9 cellular contexts compared by ENCODE assay signal in genomic region chr12:100733817-100734593, GRCh38.
A peak's percentile ranks its signal among the peaks of the same experiment; 100 is the strongest.
DNase-seq lines count a peak whose midpoint lies in the region; ATAC-seq and TF ChIP-seq lines count a peak whose summit lies in the region.
"Had no signal": no experiment of that assay in that cellular context is flagged by ENCODE, and none has a peak within 500 bp of the region (broad histone marks: within the 10 kb centered on the region; RNA-seq: fewer than 3 reads in every experiment).

No MANE protein-coding gene starts in this region.

- no peaks in the 10 kb centered on the region for H3K79me2 ChIP-seq in DOHH2 (ENCODE audit: control insufficient read depth, low read length)

- H3K4me2 ChIP-seq in DOHH2 (ENCODE audit: low read length) = no peak overlapping the region

- intact Hi-C loops in left lung (cut with DNase I) = no loop called here

- no peaks in the 10 kb centered on the region for H3K9me3 ChIP-seq in DOHH2 (ENCODE audit: control insufficient read depth, insufficient read depth, low read length)
- H3K9me3 ChIP-seq in adipocyte (ENCODE audit: control insufficient read depth, low read length) = no peaks in the 10 kb centered on the region
- no peaks in the 10 kb centered on the region for H3K9me3 ChIP-seq in left lung
- no peaks in the 10 kb centered on the region for H3K9me3 ChIP-seq in MG63
- H3K9me3 ChIP-seq: SJSA1 had no signal

- no peaks in the 10 kb centered on the region for H3K36me3 ChIP-seq in DOHH2 (ENCODE audit: control insufficient read depth, low read length)
- H3K36me3 ChIP-seq in adipocyte (ENCODE audit: control insufficient read depth, insufficient read depth, low read length, severe bottlenecking) = no peaks in the 10 kb centered on the region
- no peaks in the 10 kb centered on the region for H3K36me3 ChIP-seq in left lung
- no peaks in the 10 kb centered on the region for H3K36me3 ChIP-seq in MG63
- H3K36me3 ChIP-seq: SJSA1 had no signal

- no peaks in the 10 kb centered on the region for H4K20me1 ChIP-seq in DOHH2 (ENCODE audit: control insufficient read depth, insufficient read depth, low read depth, low read length)

- H3F3A ChIP-seq in DOHH2 (ENCODE audit: control insufficient read depth, insufficient read depth) = no peaks in the 10 kb centered on the region

- H3K4me1 ChIP-seq in DOHH2 (ENCODE audit: control insufficient read depth, low read length) (no peaks in the 10 kb centered on the region), adipocyte (ENCODE audit: control insufficient read depth, insufficient read depth, low read length) (no peaks in the 10 kb centered on the region), left lung (no peaks in the 10 kb centered on the region)
- H3K4me1 ChIP-seq: SJSA1 had no signal

- H3K9ac ChIP-seq in adipocyte (ENCODE audit: low read length) = no peak overlapping the region

- H3K4me3 ChIP-seq in DOHH2 (ENCODE audit: low read length) = no peak overlapping the region
- no peak overlapping the region for H3K4me3 ChIP-seq in adipocyte (ENCODE audit: low read length)
- no peak overlapping the region for H3K4me3 ChIP-seq in left lung
- H3K4me3 ChIP-seq in MG63 = no peak overlapping the region
- H3K4me3 ChIP-seq: SJSA1 had no signal

- ATAC-seq in GM21717 (IDR thresholded peaks at IDR 0.05; ENCODE audit: unreplicated experiment) (peak; percentile 96), left lung (peak; percentile 37), HG02642 (IDR thresholded peaks at IDR 0.05; ENCODE audit: poor library complexity, unreplicated experiment) (no peak)

- TF ChIP-seq CTCF in DOHH2 (IDR thresholded peaks at IDR 0.05; ENCODE audit: low read depth, low read length, poor library complexity, severe bottlenecking) = peak; percentile 59
- no peak for TF ChIP-seq CTCF in left lung (IDR thresholded peaks at IDR 0.05)

- no peaks in the 10 kb centered on the region for H3K9me2 ChIP-seq in DOHH2 (replicated peaks; ENCODE audit: control insufficient read depth, low read length)

- DNase-seq in NAMALWA (ENCODE audit: low spot score) (peak; percentile 22), adipocyte (ENCODE audit: low read depth) (peak; percentile 83), left lung (no peak), MG63 (no peak), NCI-H128 (lab: John Stamatoyannopoulos, UW; ENCODE audit: unreplicated experiment) (no peak)

- 0 out of 2 replicates have a peak, but pooled peaks cover 5% of the 10 kb centered on the region for H3K27me3 ChIP-seq in DOHH2 (ENCODE audit: control insufficient read depth, low read length)
- H3K27me3 ChIP-seq in adipocyte (replicated peaks; ENCODE audit: control insufficient read depth, insufficient read depth, low read length) = peaks cover 6% of the 10 kb centered on the region
- H3K27me3 ChIP-seq in left lung = no peaks in the 10 kb centered on the region
- no peaks in the 10 kb centered on the region for H3K27me3 ChIP-seq in MG63

- H3K27ac ChIP-seq in DOHH2 (ENCODE audit: low read depth, low read length) (no peak overlapping the region), left lung (no peak overlapping the region)
- H3K27ac ChIP-seq: SJSA1 had no signal

Comparison
In these comparisons a context has a peak if more than half of its experiments do, and no peak if none do; other contexts are left out.
1. DNase-seq: peak in NAMALWA (single experiment) and adipocyte (single experiment); none in left lung (0 of 2), MG63 (single experiment) and NCI-H128 (single experiment).